In the genomic region with DNA sequence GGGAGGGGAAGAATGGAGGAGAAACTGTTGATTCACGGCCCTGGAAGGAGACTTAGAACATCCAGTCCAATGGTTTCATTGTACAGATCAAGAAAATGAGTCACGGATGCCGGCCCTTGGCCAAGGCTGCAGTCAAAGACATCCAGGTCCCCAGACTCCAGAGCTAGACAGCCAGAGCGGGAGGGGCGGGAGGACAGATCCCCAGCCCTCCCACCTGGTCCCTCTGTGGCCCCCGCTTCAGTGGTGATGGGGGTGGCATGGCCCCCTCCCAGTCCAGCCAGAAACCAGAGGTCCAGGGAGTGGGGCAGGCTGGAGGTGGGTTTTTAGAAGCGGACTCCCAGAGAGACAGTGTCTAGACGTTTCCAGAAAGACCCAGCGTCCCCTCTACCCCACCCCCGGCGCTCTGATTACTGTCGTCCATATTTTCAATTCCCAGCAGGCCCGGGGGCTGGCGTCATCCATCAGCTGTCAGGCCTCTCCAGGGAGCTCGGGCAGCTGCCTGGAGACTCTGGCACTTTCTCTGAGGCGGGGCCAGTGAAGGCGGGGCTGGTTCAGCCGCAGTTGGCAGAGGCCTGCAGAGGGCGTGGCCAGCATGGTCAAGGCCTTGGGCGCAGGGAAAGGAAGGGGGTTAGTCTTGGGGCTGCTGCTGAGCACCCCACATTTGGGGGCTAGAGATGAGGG, we compare ENCODE assay signal across 8 cellular contexts. TPM values are rescaled to one million over a fixed set of nuclear protein-coding genes. Genes with fewer than 3 reads are reported as not detected.
A peak's percentile ranks its signal among the peaks of the same experiment; 100 is the strongest.
DNase-seq lines count a peak whose midpoint lies in the region; ATAC-seq and TF ChIP-seq lines count a peak whose summit lies in the region.

No MANE protein-coding gene starts in this region.

- H3K27me3 ChIP-seq in WERI-Rb-1 (ENCODE audit: insufficient read depth, low read depth, severe bottlenecking): no peaks in the 10 kb centered on the region

- H3K4me3 ChIP-seq in WERI-Rb-1 (ENCODE audit: low read depth, low read length): no peak overlapping the region

- ATAC-seq in GM21381 (IDR thresholded peaks at IDR 0.05; ENCODE audit: unreplicated experiment) (peak; percentile 41), HG03039 (IDR thresholded peaks at IDR 0.05; ENCODE audit: unreplicated experiment) (no peak)

- H3K36me3 ChIP-seq in WERI-Rb-1: no peaks in the 10 kb centered on the region

- peak; percentile 66 for DNase-seq in NCI-H2081 treated with DMSO at 0.1 percent for 48 hours (lab: John Stamatoyannopoulos, UW)
- DNase-seq in WERI-Rb-1: peak; percentile 60
- peak; percentile 36 for DNase-seq in germinal center (ENCODE audit: low spot score)
- DNase-seq in occipital lobe (lab: John Stamatoyannopoulos, UW): peak; percentile 91
- DNase-seq in GM13977 (ENCODE audit: low spot score): no peak
- no peak for DNase-seq in NK-92 (lab: John Stamatoyannopoulos, UW; ENCODE audit: unreplicated experiment)

- in situ Hi-C loops in GM13977 (cut with MboI; ENCODE audit: low pct_unique_long_range_greater_than_20kb, low sequenced_read_pairs, unreplicated experiment): no loop called here

- H3K9me3 ChIP-seq in WERI-Rb-1 (ENCODE audit: severe bottlenecking): no peaks in the 10 kb centered on the region

- H3K27ac ChIP-seq in WERI-Rb-1: no peak overlapping the region

- no peak for TF ChIP-seq CTCF in WERI-Rb-1 (IDR thresholded peaks at IDR 0.05; ENCODE audit: low read depth, low read length)
- TF ChIP-seq CTCF in GM13977 (IDR thresholded peaks at IDR 0.05; ENCODE audit: extremely low read depth, insufficient read depth, missing control alignments): no peak

RNA-seq across cellular contexts. Expression of gene HSPB1, which starts 8.0 kb away (rescaled TPM):
- 2.7 TPM for total RNA-seq in occipital lobe

Comparison
In these comparisons a context has a peak if more than half of its experiments do, and no peak if none do; other contexts are left out.
1. DNase-seq: peak in NCI-H2081 treated with DMSO at 0.1 percent for 48 hours (single experiment), WERI-Rb-1 (single experiment), germinal center (single experiment) and occipital lobe (single experiment); none in GM13977 (single experiment) and NK-92 (single experiment).